ENCODE assay signal across 27 cellular contexts in the genomic region with DNA sequence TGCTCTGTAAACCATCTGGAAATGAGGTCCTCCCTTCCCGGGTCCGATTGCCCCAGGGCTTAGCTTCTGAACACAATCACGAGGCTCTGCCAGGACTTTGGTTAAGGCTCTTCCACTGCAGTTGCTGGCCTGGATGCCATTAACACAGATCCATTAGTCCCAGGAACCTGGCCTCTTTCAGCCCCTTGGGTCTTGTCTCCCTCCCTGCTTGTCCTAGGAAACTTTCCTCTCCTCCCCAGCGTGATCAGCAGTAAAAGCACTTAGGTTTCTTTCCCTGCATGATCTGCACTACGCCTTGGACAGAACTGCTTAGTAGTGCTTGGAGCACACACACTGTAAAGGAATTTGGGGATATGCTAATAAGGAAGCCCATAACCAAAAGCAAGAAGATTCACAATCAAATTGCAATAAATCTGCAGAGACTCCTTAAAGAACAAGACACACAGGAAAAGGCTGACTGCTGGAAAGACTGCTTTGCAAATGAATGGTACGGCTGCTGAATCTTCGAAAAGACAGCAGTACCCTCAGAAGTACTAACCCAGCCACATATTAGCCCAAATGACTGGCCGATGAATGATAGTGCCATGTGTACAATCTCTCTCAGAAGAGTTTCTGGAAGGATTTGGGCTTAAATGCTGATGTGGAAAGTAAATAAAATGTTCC.
DNase-seq lines count a peak whose midpoint lies in the region; ATAC-seq, FAIRE-seq and TF ChIP-seq lines count a peak whose summit lies in the region.
"Had no signal": no experiment of that assay in that cellular context is flagged by ENCODE, and none has a peak within 500 bp of the region (broad histone marks: within the 10 kb centered on the region; RNA-seq: fewer than 3 reads in every experiment).

No MANE protein-coding gene starts in this region.

- H3K27ac ChIP-seq in A673 (ENCODE audit: low read depth, low read length, poor library complexity, severe bottlenecking) (no peak overlapping the region), aorta (ENCODE audit: low read depth in 1 of 2, low read length in 2 of 2) (no peak overlapping the region)
- no peak overlapping the region for H3K27ac ChIP-seq in CD8-positive, alpha-beta T cell (ENCODE audit: low read depth, low read length)
- H3K27ac ChIP-seq: BLaER1, gastroesophageal sphincter, KMS-11, ovary had no signal

- H3K36me3 Mint-ChIP-seq in CD8-positive, alpha-beta T cell: no peaks in the 10 kb centered on the region
- H3K36me3 Mint-ChIP-seq: type B pancreatic cell had no signal

- H3K4me3 Mint-ChIP-seq in CD8-positive, alpha-beta T cell: no peak overlapping the region
- H3K4me3 Mint-ChIP-seq: activated CD4-positive, alpha-beta T cell treated with anti-CD3 and anti-CD28 coated beads for 36 hours; activated naive CD4-positive, alpha-beta T cell treated with anti-CD3 and anti-CD28 coated beads for 36 hours; naive thymus-derived CD8-positive, alpha-beta T cell; type B pancreatic cell had no signal

- intact Hi-C loops in A673 (cut with micrococcal nuclease; ENCODE audit: unreplicated experiment) (no loop called here), aorta (cut with DNase I) (no loop called here)
- intact Hi-C loops in CD8-positive, alpha-beta T cell (cut with DNase I, micrococcal nuclease): no loop called here

- H3K27me3 ChIP-seq in A673 (replicated peaks; ENCODE audit: insufficient read depth, low read depth, low read length, poor library complexity) (no peaks in the 10 kb centered on the region), bronchial epithelial cell (ENCODE audit: control insufficient read depth, insufficient read depth, low read length) (no peaks in the 10 kb centered on the region), aorta (ENCODE audit: control insufficient read depth in 1 of 2, insufficient read depth in 2 of 2, low read length in 1 of 2) (no peaks in the 10 kb centered on the region)
- no peaks in the 10 kb centered on the region for H3K27me3 ChIP-seq in CD8-positive, alpha-beta T cell (ENCODE audit: insufficient read depth, low read length)
- H3K27me3 ChIP-seq: BLaER1, gastroesophageal sphincter, ovary had no signal

- FAIRE-seq in bronchial epithelial cell (lab: Jason Lieb, UNC): peak; percentile 36
- FAIRE-seq: A204.1, TTC549 had no signal

- peaks cover 10% of the 10 kb centered on the region for H3K27me3 Mint-ChIP-seq in CD8-positive, alpha-beta T cell (ENCODE audit: low read depth)

- H3K4me3 ChIP-seq in A673 (ENCODE audit: low read depth, low read length, poor library complexity, severe bottlenecking) (no peak overlapping the region), bronchial epithelial cell (ENCODE audit: low read depth, low read length) (no peak overlapping the region), aorta (ENCODE audit: low read length in 2 of 2) (no peak overlapping the region)
- H3K4me3 ChIP-seq in CD8-positive, alpha-beta T cell (ENCODE audit: low read depth, low read length): no peak overlapping the region
- H3K4me3 ChIP-seq: BLaER1, gastroesophageal sphincter, ovary had no signal

- BruUV-seq in A673 (replicated peaks; lab: Mats Ljungman, UMichigan): no TSS peak

- no peaks in the 10 kb centered on the region for H3K9me3 ChIP-seq in A673 (ENCODE audit: low read depth, low read length, poor library complexity, severe bottlenecking)
- no peaks in the 10 kb centered on the region for H3K9me3 ChIP-seq in aorta (ENCODE audit: control insufficient read depth, low read length)
- no peaks in the 10 kb centered on the region for H3K9me3 ChIP-seq in CD8-positive, alpha-beta T cell (ENCODE audit: low read length)
- H3K9me3 ChIP-seq: BLaER1, gastroesophageal sphincter, ovary had no signal

- H3K9me3 Mint-ChIP-seq in CD8-positive, alpha-beta T cell: no peaks in the 10 kb centered on the region
- H3K9me3 Mint-ChIP-seq: activated naive CD4-positive, alpha-beta T cell treated with anti-CD3 and anti-CD28 coated beads for 36 hours; type B pancreatic cell had no signal

- no peak overlapping the region for H3K27ac Mint-ChIP-seq in CD8-positive, alpha-beta T cell
- H3K27ac Mint-ChIP-seq: activated CD4-positive, alpha-beta T cell treated with anti-CD3 and anti-CD28 coated beads for 36 hours; activated naive CD4-positive, alpha-beta T cell treated with anti-CD3 and anti-CD28 coated beads for 36 hours; naive thymus-derived CD8-positive, alpha-beta T cell; type B pancreatic cell had no signal

- ATAC-seq in aorta (ENCODE audit: low FRiP score): no peak
- ATAC-seq in CD8-positive, alpha-beta T cell: no peak
- ATAC-seq: activated CD4-positive, alpha-beta T cell treated with anti-CD3 and anti-CD28 coated beads for 36 hours; gastroesophageal sphincter; left colon; naive thymus-derived CD8-positive, alpha-beta T cell; right cardiac atrium; Right ventricle myocardium inferior had no signal

- no peak for TF ChIP-seq CTCF in A673 (conservative IDR thresholded peaks at IDR 0.05; ENCODE audit: low read depth, low read length)
- TF ChIP-seq CTCF in bronchial epithelial cell (IDR thresholded peaks at IDR 0.05; ENCODE audit: insufficient read depth, low read length, severe bottlenecking): no peak
- no peak for TF ChIP-seq CTCF in CD8-positive, alpha-beta T cell (IDR thresholded peaks at IDR 0.05)

- H3K36me3 ChIP-seq in A673 (ENCODE audit: insufficient read depth, low read length, poor library complexity, severe bottlenecking): no peaks in the 10 kb centered on the region
- H3K36me3 ChIP-seq in bronchial epithelial cell (ENCODE audit: control insufficient read depth, insufficient read depth, low read length): no peaks in the 10 kb centered on the region
- no peaks in the 10 kb centered on the region for H3K36me3 ChIP-seq in aorta (ENCODE audit: control insufficient read depth in 1 of 2, insufficient read depth in 2 of 2, low read length in 1 of 2)
- H3K36me3 ChIP-seq in CD8-positive, alpha-beta T cell (ENCODE audit: insufficient read depth, low read length): no peaks in the 10 kb centered on the region
- H3K36me3 ChIP-seq: BLaER1, gastroesophageal sphincter, ovary had no signal

- H3K4me1 Mint-ChIP-seq in CD8-positive, alpha-beta T cell (ENCODE audit: low read depth): no peaks in the 10 kb centered on the region
- H3K4me1 Mint-ChIP-seq: activated CD4-positive, alpha-beta T cell treated with anti-CD3 and anti-CD28 coated beads for 36 hours; naive thymus-derived CD8-positive, alpha-beta T cell had no signal

- 72 to 74% methylated on average over 8 of the region's 8 CpGs for WGBS in aorta, 2 donors

- POLR2A ChIA-PET in A673 (lab: Charles Lee; ENCODE audit: low non-redundant PET): no interaction called here
- POLR2A ChIA-PET in CD8-positive, alpha-beta T cell (lab: Charles Lee): no interaction called here

- DNase-seq in A673 (ENCODE audit: low spot score): peak; percentile 53
- DNase-seq in LHCN-M2 (ENCODE audit: low read depth): peak; percentile 26
- DNase-seq in bronchial epithelial cell (ENCODE audit: low read depth): no peak
- DNase-seq in iPS-NIHi11 (ENCODE audit: low spot score): peak; percentile 23
- no peak for DNase-seq in aorta
- no peak for DNase-seq in CD8-positive, alpha-beta T cell
- no peak for DNase-seq in NCI-H1092 treated with DMSO at 0.1 percent for 48 hours (lab: John Stamatoyannopoulos, UW)
- no peak for DNase-seq in NCI-H146 treated with DMSO at 0.1 percent for 48 hours (lab: John Stamatoyannopoulos, UW; ENCODE audit: unreplicated experiment)
- DNase-seq: activated CD4-positive, alpha-beta T cell treated with anti-CD3 and anti-CD28 coated beads for 36 hours; activated naive CD4-positive, alpha-beta T cell treated with anti-CD3 and anti-CD28 coated beads for 36 hours; activated T-cell treated with anti-CD3 and anti-CD28 coated beads, Interleukin-2, amount 50 U/mL, for 48 hours; Calu3; cerebellar nuclear complex; left colon; MV-4-11; naive thymus-derived CD8-positive, alpha-beta T cell; NCI-H187; NCI-H526 treated with DMSO at 0.1 percent for 48 hours; ovary had no signal

- peaks cover 30% of the 10 kb centered on the region for H3K4me1 ChIP-seq in A673 (ENCODE audit: insufficient read depth, low read length, poor library complexity, severe bottlenecking)
- H3K4me1 ChIP-seq in aorta (ENCODE audit: control insufficient read depth in 1 of 2, insufficient read depth in 2 of 2, low read length in 2 of 2): no peaks in the 10 kb centered on the region
- no peaks in the 10 kb centered on the region for H3K4me1 ChIP-seq in CD8-positive, alpha-beta T cell (ENCODE audit: insufficient read depth, low read length)
- H3K4me1 ChIP-seq: BLaER1, gastroesophageal sphincter had no signal

- CTCF ChIA-PET in A673 (lab: Charles Lee): no interaction called here
- CTCF ChIA-PET in CD8-positive, alpha-beta T cell (lab: Charles Lee): no interaction called here

Comparison
In these comparisons a context has a peak if more than half of its experiments do, and no peak if none do; other contexts are left out.
1. DNase-seq: peak in A673 (single experiment), LHCN-M2 (single experiment) and iPS-NIHi11 (single experiment); none in bronchial epithelial cell (single experiment), aorta (0 of 2), CD8-positive, alpha-beta T cell (0 of 7), NCI-H1092 treated with DMSO at 0.1 percent for 48 hours (single experiment) and NCI-H146 treated with DMSO at 0.1 percent for 48 hours (single experiment).